1 cellular context compared by ENCODE assay signal in the genomic region with DNA sequence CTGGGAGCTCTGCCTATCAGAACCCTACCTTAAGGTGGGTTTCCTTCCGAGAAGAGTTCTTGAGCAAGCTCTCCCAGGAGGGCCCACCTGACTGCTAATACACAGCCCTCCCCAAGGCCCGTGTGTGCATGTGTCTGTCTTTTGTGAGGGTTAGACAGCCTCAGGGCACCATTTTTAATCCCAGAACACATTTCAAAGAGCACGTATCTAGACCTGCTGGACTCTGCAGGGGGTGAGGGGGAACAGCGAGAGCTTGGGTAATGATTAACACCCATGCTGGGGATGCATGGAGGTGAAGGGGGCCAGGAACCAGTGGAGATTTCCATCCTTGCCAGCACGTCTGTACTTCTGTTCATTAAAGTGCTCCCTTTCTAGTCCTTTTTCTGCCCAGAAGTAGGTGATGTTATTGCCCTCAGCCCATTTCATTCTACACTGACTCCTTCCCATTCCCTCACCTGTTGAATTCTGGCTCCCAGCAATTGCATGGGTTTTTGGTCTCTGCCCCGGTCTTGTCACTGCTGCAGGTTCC.
TF ChIP-seq lines count a peak whose summit lies in the region.

No MANE protein-coding gene starts in this region.

TF ChIP-seq in HepG2, 621 proteins besides CTCF, POLR2A, EP300 and RAD21 (continued from another document and continues in another):
- TF ChIP-seq, protein P1, sequence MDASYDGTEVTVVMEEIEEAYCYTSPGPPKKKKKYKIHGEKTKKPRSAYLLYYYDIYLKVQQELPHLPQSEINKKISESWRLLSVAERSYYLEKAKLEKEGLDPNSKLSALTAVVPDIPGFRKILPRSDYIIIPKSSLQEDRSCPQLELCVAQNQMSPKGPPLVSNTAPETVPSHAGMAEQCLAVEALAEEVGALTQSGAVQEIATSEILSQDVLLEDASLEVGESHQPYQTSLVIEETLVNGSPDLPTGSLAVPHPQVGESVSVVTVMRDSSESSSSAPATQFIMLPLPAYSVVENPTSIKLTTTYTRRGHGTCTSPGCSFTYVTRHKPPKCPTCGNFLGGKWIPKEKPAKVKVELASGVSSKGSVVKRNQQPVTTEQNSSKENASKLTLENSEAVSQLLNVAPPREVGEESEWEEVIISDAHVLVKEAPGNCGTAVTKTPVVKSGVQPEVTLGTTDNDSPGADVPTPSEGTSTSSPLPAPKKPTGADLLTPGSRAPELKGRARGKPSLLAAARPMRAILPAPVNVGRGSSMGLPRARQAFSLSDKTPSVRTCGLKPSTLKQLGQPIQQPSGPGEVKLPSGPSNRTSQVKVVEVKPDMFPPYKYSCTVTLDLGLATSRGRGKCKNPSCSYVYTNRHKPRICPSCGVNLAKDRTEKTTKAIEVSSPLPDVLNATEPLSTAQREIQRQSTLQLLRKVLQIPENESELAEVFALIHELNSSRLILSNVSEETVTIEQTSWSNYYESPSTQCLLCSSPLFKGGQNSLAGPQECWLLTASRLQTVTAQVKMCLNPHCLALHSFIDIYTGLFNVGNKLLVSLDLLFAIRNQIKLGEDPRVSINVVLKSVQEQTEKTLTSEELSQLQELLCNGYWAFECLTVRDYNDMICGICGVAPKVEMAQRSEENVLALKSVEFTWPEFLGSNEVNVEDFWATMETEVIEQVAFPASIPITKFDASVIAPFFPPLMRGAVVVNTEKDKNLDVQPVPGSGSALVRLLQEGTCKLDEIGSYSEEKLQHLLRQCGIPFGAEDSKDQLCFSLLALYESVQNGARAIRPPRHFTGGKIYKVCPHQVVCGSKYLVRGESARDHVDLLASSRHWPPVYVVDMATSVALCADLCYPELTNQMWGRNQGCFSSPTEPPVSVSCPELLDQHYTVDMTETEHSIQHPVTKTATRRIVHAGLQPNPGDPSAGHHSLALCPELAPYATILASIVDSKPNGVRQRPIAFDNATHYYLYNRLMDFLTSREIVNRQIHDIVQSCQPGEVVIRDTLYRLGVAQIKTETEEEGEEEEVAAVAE (CRISPR knock-in tag; IDR thresholded peaks at IDR 0.05; ENCODE audit: borderline replicate concordance), result 0 out of 2 replicates have a peak, but pooled peaks have one; percentile 15
- TF ChIP-seq MAFG (CRISPR knock-in tag; IDR thresholded peaks at IDR 0.05) (no peak), MTA3 (CRISPR knock-in tag; IDR thresholded peaks at IDR 0.05) (no peak), CHD4 (IDR thresholded peaks at IDR 0.05; ENCODE audit: borderline replicate concordance, low read length) (no peak), ZNF33A (CRISPR knock-in tag; IDR thresholded peaks at IDR 0.05; ENCODE audit: borderline replicate concordance) (no peak), SIX1 (CRISPR knock-in tag; IDR thresholded peaks at IDR 0.05; ENCODE audit: borderline replicate concordance) (peak; percentile 11; the same call in 1 of the 2 replicates), SALL1 (CRISPR knock-in tag; IDR thresholded peaks at IDR 0.05) (peak; percentile 74), ARNT2 (CRISPR knock-in tag; IDR thresholded peaks at IDR 0.05; ENCODE audit: low read depth) (peak; percentile 28; the same call in 1 of the 2 replicates), NR2C2 (CRISPR knock-in tag; IDR thresholded peaks at IDR 0.05; ENCODE audit: borderline replicate concordance) (no peak), SRY (CRISPR knock-in tag; IDR thresholded peaks at IDR 0.05) (no peak), TEAD3 (CRISPR knock-in tag; optimal IDR thresholded peaks at IDR 0.05; ENCODE audit: borderline replicate concordance) (peak; percentile 25), PRMT3 (CRISPR knock-in tag; IDR thresholded peaks at IDR 0.05; ENCODE audit: borderline replicate concordance, low read depth) (no peak), SP1 (IDR thresholded peaks at IDR 0.05) (no peak), SP1 (CRISPR knock-in tag; IDR thresholded peaks at IDR 0.05) (no peak; the same call in 1 of the 2 replicates), ZNF543 (CRISPR knock-in tag; IDR thresholded peaks at IDR 0.05) (0 out of 2 replicates have a peak, but pooled peaks have one; percentile 39), ZNF678 (CRISPR knock-in tag; IDR thresholded peaks at IDR 0.05) (peak; percentile 30; the same call in 1 of the 2 replicates), ZNF253 (CRISPR knock-in tag; IDR thresholded peaks at IDR 0.05; ENCODE audit: borderline replicate concordance) (no peak), GZF1 (CRISPR knock-in tag; IDR thresholded peaks at IDR 0.05) (no peak), HCFC1 (IDR thresholded peaks at IDR 0.05; ENCODE audit: low read depth, low read length) (no peak), FOXJ3 (CRISPR knock-in tag; IDR thresholded peaks at IDR 0.05; ENCODE audit: borderline replicate concordance) (0 out of 2 replicates have a peak, but pooled peaks have one; percentile 28), ZNF468 (CRISPR knock-in tag; IDR thresholded peaks at IDR 0.05) (no peak)
- TF ChIP-seq, protein P2, sequence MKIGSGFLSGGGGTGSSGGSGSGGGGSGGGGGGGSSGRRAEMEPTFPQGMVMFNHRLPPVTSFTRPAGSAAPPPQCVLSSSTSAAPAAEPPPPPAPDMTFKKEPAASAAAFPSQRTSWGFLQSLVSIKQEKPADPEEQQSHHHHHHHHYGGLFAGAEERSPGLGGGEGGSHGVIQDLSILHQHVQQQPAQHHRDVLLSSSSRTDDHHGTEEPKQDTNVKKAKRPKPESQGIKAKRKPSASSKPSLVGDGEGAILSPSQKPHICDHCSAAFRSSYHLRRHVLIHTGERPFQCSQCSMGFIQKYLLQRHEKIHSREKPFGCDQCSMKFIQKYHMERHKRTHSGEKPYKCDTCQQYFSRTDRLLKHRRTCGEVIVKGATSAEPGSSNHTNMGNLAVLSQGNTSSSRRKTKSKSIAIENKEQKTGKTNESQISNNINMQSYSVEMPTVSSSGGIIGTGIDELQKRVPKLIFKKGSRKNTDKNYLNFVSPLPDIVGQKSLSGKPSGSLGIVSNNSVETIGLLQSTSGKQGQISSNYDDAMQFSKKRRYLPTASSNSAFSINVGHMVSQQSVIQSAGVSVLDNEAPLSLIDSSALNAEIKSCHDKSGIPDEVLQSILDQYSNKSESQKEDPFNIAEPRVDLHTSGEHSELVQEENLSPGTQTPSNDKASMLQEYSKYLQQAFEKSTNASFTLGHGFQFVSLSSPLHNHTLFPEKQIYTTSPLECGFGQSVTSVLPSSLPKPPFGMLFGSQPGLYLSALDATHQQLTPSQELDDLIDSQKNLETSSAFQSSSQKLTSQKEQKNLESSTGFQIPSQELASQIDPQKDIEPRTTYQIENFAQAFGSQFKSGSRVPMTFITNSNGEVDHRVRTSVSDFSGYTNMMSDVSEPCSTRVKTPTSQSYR (CRISPR knock-in tag; IDR thresholded peaks at IDR 0.05; ENCODE audit: borderline replicate concordance), result peak; percentile 62; the same call in 1 of the 2 replicates
- TF ChIP-seq, protein P3, sequence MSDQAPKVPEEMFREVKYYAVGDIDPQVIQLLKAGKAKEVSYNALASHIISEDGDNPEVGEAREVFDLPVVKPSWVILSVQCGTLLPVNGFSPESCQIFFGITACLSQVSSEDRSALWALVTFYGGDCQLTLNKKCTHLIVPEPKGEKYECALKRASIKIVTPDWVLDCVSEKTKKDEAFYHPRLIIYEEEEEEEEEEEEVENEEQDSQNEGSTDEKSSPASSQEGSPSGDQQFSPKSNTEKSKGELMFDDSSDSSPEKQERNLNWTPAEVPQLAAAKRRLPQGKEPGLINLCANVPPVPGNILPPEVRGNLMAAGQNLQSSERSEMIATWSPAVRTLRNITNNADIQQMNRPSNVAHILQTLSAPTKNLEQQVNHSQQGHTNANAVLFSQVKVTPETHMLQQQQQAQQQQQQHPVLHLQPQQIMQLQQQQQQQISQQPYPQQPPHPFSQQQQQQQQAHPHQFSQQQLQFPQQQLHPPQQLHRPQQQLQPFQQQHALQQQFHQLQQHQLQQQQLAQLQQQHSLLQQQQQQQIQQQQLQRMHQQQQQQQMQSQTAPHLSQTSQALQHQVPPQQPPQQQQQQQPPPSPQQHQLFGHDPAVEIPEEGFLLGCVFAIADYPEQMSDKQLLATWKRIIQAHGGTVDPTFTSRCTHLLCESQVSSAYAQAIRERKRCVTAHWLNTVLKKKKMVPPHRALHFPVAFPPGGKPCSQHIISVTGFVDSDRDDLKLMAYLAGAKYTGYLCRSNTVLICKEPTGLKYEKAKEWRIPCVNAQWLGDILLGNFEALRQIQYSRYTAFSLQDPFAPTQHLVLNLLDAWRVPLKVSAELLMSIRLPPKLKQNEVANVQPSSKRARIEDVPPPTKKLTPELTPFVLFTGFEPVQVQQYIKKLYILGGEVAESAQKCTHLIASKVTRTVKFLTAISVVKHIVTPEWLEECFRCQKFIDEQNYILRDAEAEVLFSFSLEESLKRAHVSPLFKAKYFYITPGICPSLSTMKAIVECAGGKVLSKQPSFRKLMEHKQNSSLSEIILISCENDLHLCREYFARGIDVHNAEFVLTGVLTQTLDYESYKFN (CRISPR knock-in tag; conservative IDR thresholded peaks at IDR 0.05), result peak; percentile 93
- TF ChIP-seq, protein P4, sequence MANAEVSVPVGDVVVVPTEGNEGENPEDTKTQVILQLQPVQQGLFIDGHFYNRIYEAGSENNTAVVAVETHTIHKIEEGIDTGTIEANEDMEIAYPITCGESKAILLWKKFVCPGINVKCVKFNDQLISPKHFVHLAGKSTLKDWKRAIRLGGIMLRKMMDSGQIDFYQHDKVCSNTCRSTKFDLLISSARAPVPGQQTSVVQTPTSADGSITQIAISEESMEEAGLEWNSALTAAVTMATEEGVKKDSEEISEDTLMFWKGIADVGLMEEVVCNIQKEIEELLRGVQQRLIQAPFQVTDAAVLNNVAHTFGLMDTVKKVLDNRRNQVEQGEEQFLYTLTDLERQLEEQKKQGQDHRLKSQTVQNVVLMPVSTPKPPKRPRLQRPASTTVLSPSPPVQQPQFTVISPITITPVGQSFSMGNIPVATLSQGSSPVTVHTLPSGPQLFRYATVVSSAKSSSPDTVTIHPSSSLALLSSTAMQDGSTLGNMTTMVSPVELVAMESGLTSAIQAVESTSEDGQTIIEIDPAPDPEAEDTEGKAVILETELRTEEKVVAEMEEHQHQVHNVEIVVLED (CRISPR knock-in tag; IDR thresholded peaks at IDR 0.05; ENCODE audit: borderline replicate concordance), result 0 out of 2 replicates have a peak, but pooled peaks have one; percentile 50
- TF ChIP-seq, protein P5, sequence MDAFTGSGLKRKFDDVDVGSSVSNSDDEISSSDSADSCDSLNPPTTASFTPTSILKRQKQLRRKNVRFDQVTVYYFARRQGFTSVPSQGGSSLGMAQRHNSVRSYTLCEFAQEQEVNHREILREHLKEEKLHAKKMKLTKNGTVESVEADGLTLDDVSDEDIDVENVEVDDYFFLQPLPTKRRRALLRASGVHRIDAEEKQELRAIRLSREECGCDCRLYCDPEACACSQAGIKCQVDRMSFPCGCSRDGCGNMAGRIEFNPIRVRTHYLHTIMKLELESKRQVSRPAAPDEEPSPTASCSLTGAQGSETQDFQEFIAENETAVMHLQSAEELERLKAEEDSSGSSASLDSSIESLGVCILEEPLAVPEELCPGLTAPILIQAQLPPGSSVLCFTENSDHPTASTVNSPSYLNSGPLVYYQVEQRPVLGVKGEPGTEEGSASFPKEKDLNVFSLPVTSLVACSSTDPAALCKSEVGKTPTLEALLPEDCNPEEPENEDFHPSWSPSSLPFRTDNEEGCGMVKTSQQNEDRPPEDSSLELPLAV (CRISPR knock-in tag; conservative IDR thresholded peaks at IDR 0.05; ENCODE audit: low read depth), result no peak
- TF ChIP-seq, protein P6, sequence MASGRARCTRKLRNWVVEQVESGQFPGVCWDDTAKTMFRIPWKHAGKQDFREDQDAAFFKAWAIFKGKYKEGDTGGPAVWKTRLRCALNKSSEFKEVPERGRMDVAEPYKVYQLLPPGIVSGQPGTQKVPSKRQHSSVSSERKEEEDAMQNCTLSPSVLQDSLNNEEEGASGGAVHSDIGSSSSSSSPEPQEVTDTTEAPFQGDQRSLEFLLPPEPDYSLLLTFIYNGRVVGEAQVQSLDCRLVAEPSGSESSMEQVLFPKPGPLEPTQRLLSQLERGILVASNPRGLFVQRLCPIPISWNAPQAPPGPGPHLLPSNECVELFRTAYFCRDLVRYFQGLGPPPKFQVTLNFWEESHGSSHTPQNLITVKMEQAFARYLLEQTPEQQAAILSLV (CRISPR knock-in tag; IDR thresholded peaks at IDR 0.05; ENCODE audit: borderline replicate concordance), result no peak
- TF ChIP-seq, protein P7, sequence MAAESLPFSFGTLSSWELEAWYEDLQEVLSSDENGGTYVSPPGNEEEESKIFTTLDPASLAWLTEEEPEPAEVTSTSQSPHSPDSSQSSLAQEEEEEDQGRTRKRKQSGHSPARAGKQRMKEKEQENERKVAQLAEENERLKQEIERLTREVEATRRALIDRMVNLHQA (CRISPR knock-in tag; IDR thresholded peaks at IDR 0.05), result no peak
- TF ChIP-seq, protein P8, sequence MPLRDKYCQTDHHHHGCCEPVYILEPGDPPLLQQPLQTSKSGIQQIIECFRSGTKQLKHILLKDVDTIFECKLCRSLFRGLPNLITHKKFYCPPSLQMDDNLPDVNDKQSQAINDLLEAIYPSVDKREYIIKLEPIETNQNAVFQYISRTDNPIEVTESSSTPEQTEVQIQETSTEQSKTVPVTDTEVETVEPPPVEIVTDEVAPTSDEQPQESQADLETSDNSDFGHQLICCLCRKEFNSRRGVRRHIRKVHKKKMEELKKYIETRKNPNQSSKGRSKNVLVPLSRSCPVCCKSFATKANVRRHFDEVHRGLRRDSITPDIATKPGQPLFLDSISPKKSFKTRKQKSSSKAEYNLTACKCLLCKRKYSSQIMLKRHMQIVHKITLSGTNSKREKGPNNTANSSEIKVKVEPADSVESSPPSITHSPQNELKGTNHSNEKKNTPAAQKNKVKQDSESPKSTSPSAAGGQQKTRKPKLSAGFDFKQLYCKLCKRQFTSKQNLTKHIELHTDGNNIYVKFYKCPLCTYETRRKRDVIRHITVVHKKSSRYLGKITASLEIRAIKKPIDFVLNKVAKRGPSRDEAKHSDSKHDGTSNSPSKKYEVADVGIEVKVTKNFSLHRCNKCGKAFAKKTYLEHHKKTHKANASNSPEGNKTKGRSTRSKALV (CRISPR knock-in tag; IDR thresholded peaks at IDR 0.05), result 0 out of 2 replicates have a peak, but pooled peaks have one; percentile 11
- TF ChIP-seq, protein P9, sequence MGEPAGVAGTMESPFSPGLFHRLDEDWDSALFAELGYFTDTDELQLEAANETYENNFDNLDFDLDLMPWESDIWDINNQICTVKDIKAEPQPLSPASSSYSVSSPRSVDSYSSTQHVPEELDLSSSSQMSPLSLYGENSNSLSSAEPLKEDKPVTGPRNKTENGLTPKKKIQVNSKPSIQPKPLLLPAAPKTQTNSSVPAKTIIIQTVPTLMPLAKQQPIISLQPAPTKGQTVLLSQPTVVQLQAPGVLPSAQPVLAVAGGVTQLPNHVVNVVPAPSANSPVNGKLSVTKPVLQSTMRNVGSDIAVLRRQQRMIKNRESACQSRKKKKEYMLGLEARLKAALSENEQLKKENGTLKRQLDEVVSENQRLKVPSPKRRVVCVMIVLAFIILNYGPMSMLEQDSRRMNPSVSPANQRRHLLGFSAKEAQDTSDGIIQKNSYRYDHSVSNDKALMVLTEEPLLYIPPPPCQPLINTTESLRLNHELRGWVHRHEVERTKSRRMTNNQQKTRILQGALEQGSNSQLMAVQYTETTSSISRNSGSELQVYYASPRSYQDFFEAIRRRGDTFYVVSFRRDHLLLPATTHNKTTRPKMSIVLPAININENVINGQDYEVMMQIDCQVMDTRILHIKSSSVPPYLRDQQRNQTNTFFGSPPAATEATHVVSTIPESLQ (CRISPR knock-in tag; conservative IDR thresholded peaks at IDR 0.05), result peak; percentile 88; the same call in 1 of the 2 replicates
- TF ChIP-seq, protein P10, sequence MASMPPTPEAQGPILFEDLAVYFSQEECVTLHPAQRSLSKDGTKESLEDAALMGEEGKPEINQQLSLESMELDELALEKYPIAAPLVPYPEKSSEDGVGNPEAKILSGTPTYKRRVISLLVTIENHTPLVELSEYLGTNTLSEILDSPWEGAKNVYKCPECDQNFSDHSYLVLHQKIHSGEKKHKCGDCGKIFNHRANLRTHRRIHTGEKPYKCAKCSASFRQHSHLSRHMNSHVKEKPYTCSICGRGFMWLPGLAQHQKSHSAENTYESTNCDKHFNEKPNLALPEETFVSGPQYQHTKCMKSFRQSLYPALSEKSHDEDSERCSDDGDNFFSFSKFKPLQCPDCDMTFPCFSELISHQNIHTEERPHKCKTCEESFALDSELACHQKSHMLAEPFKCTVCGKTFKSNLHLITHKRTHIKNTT (CRISPR knock-in tag; IDR thresholded peaks at IDR 0.05), result no peak
